In the genomic region with DNA sequence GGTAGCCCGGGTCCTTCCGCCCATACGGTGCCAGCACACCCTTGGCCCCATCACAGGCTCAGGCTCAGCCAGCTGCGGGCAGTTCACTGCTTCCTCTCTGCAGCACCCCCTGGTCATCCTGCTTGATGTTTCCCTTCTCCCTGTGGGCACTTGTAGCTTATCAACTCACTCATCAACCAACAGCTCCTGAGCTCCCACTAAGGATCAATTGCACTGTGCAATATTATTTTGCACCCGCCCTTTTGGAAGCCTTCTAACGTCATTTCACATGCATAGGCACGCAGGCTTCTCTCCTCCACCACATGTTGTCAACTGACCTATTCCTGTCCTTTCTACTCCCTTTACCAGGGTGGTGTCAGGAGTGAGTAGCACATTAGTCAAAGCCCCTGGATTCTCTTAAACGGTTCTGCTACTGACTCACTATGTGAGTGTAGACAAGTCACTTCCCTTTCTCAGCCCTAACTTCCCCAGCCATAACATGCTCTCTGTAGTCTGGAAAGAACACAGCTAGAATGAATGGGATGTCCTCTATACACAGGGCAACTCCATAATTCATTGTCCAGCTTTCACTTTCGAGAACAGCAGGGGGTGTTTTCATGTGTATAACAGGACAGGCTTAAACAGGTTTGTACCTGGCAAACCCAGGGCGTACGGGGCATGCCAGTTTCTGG, we compare ENCODE assay signal across 1 cellular context.
TF ChIP-seq lines count a peak whose summit lies in the region.

No MANE protein-coding gene starts in this region.

TF ChIP-seq in K562, 482 proteins besides CTCF, POLR2A, EP300 and RAD21 (continued from another document and continues in another):
- TF ChIP-seq, protein P1, sequence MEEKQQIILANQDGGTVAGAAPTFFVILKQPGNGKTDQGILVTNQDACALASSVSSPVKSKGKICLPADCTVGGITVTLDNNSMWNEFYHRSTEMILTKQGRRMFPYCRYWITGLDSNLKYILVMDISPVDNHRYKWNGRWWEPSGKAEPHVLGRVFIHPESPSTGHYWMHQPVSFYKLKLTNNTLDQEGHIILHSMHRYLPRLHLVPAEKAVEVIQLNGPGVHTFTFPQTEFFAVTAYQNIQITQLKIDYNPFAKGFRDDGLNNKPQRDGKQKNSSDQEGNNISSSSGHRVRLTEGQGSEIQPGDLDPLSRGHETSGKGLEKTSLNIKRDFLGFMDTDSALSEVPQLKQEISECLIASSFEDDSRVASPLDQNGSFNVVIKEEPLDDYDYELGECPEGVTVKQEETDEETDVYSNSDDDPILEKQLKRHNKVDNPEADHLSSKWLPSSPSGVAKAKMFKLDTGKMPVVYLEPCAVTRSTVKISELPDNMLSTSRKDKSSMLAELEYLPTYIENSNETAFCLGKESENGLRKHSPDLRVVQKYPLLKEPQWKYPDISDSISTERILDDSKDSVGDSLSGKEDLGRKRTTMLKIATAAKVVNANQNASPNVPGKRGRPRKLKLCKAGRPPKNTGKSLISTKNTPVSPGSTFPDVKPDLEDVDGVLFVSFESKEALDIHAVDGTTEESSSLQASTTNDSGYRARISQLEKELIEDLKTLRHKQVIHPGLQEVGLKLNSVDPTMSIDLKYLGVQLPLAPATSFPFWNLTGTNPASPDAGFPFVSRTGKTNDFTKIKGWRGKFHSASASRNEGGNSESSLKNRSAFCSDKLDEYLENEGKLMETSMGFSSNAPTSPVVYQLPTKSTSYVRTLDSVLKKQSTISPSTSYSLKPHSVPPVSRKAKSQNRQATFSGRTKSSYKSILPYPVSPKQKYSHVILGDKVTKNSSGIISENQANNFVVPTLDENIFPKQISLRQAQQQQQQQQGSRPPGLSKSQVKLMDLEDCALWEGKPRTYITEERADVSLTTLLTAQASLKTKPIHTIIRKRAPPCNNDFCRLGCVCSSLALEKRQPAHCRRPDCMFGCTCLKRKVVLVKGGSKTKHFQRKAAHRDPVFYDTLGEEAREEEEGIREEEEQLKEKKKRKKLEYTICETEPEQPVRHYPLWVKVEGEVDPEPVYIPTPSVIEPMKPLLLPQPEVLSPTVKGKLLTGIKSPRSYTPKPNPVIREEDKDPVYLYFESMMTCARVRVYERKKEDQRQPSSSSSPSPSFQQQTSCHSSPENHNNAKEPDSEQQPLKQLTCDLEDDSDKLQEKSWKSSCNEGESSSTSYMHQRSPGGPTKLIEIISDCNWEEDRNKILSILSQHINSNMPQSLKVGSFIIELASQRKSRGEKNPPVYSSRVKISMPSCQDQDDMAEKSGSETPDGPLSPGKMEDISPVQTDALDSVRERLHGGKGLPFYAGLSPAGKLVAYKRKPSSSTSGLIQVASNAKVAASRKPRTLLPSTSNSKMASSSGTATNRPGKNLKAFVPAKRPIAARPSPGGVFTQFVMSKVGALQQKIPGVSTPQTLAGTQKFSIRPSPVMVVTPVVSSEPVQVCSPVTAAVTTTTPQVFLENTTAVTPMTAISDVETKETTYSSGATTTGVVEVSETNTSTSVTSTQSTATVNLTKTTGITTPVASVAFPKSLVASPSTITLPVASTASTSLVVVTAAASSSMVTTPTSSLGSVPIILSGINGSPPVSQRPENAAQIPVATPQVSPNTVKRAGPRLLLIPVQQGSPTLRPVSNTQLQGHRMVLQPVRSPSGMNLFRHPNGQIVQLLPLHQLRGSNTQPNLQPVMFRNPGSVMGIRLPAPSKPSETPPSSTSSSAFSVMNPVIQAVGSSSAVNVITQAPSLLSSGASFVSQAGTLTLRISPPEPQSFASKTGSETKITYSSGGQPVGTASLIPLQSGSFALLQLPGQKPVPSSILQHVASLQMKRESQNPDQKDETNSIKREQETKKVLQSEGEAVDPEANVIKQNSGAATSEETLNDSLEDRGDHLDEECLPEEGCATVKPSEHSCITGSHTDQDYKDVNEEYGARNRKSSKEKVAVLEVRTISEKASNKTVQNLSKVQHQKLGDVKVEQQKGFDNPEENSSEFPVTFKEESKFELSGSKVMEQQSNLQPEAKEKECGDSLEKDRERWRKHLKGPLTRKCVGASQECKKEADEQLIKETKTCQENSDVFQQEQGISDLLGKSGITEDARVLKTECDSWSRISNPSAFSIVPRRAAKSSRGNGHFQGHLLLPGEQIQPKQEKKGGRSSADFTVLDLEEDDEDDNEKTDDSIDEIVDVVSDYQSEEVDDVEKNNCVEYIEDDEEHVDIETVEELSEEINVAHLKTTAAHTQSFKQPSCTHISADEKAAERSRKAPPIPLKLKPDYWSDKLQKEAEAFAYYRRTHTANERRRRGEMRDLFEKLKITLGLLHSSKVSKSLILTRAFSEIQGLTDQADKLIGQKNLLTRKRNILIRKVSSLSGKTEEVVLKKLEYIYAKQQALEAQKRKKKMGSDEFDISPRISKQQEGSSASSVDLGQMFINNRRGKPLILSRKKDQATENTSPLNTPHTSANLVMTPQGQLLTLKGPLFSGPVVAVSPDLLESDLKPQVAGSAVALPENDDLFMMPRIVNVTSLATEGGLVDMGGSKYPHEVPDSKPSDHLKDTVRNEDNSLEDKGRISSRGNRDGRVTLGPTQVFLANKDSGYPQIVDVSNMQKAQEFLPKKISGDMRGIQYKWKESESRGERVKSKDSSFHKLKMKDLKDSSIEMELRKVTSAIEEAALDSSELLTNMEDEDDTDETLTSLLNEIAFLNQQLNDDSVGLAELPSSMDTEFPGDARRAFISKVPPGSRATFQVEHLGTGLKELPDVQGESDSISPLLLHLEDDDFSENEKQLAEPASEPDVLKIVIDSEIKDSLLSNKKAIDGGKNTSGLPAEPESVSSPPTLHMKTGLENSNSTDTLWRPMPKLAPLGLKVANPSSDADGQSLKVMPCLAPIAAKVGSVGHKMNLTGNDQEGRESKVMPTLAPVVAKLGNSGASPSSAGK (IDR thresholded peaks at IDR 0.05), result peak; percentile 36; the same call in 1 of the 2 replicates
- TF ChIP-seq HOXB6 (CRISPR knock-in tag; IDR thresholded peaks at IDR 0.05; ENCODE audit: borderline replicate concordance), result no peak
- peak; percentile 95 for TF ChIP-seq FOSL1 (tag; conservative IDR thresholded peaks at IDR 0.05)
- TF ChIP-seq, protein P2, sequence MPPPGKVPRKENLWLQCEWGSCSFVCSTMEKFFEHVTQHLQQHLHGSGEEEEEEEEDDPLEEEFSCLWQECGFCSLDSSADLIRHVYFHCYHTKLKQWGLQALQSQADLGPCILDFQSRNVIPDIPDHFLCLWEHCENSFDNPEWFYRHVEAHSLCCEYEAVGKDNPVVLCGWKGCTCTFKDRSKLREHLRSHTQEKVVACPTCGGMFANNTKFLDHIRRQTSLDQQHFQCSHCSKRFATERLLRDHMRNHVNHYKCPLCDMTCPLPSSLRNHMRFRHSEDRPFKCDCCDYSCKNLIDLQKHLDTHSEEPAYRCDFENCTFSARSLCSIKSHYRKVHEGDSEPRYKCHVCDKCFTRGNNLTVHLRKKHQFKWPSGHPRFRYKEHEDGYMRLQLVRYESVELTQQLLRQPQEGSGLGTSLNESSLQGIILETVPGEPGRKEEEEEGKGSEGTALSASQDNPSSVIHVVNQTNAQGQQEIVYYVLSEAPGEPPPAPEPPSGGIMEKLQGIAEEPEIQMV (tag; conservative IDR thresholded peaks at IDR 0.05; ENCODE audit: low read depth), result no peak
- no peak for TF ChIP-seq SMC3 (conservative IDR thresholded peaks at IDR 0.05; ENCODE audit: insufficient read depth, low read depth, low read length)
- TF ChIP-seq L3MBTL2 (IDR thresholded peaks at IDR 0.05), result 0 out of 2 replicates have a peak, but pooled peaks have one; percentile 45
- peak; percentile 43; the same call in 1 of the 2 replicates for TF ChIP-seq SMAD4 (CRISPR knock-in tag; conservative IDR thresholded peaks at IDR 0.05)
- no peak for TF ChIP-seq NCOA4 (IDR thresholded peaks at IDR 0.05; ENCODE audit: partially characterized antibody)
- TF ChIP-seq, protein P3, sequence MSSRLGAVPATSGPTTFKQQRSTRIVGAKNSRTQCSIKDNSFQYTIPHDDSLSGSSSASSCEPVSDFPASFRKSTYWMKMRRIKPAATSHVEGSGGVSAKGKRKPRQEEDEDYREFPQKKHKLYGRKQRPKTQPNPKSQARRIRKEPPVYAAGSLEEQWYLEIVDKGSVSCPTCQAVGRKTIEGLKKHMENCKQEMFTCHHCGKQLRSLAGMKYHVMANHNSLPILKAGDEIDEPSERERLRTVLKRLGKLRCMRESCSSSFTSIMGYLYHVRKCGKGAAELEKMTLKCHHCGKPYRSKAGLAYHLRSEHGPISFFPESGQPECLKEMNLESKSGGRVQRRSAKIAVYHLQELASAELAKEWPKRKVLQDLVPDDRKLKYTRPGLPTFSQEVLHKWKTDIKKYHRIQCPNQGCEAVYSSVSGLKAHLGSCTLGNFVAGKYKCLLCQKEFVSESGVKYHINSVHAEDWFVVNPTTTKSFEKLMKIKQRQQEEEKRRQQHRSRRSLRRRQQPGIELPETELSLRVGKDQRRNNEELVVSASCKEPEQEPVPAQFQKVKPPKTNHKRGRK (tag; IDR thresholded peaks at IDR 0.05), result no peak
- TF ChIP-seq EP400 (IDR thresholded peaks at IDR 0.05), result peak; percentile 32; the same call in 1 of the 2 replicates
- no peak for TF ChIP-seq ZNF592 (IDR thresholded peaks at IDR 0.05)
- TF ChIP-seq BCOR (IDR thresholded peaks at IDR 0.05), result no peak
- TF ChIP-seq, protein P4, sequence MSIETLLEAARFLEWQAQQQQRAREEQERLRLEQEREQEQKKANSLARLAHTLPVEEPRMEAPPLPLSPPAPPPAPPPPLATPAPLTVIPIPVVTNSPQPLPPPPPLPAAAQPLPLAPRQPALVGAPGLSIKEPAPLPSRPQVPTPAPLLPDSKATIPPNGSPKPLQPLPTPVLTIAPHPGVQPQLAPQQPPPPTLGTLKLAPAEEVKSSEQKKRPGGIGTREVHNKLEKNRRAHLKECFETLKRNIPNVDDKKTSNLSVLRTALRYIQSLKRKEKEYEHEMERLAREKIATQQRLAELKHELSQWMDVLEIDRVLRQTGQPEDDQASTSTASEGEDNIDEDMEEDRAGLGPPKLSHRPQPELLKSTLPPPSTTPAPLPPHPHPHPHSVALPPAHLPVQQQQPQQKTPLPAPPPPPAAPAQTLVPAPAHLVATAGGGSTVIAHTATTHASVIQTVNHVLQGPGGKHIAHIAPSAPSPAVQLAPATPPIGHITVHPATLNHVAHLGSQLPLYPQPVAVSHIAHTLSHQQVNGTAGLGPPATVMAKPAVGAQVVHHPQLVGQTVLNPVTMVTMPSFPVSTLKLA (conservative IDR thresholded peaks at IDR 0.05), result no peak
- TF ChIP-seq ZNF12 (CRISPR knock-in tag; IDR thresholded peaks at IDR 0.05), result no peak
- TF ChIP-seq HMBOX1 (IDR thresholded peaks at IDR 0.05), result peak; percentile 94
- TF ChIP-seq GABPA (tag; conservative IDR thresholded peaks at IDR 0.05; ENCODE audit: low read depth), result no peak
- TF ChIP-seq TEAD4 (IDR thresholded peaks at IDR 0.05; ENCODE audit: low read length), result peak; percentile 7; the same call in 1 of the 2 replicates
- no peak for TF ChIP-seq TEAD4 (CRISPR knock-in tag; IDR thresholded peaks at IDR 0.05; ENCODE audit: borderline replicate concordance)
- TF ChIP-seq THAP12 (CRISPR knock-in tag; IDR thresholded peaks at IDR 0.05), result no peak
- TF ChIP-seq ZNF253 (CRISPR knock-in tag; conservative IDR thresholded peaks at IDR 0.05), result no peak
